ENCODE assay signal across 6 cellular contexts in genomic region chr19:6739884-6740588, GRCh38. TPM values are rescaled to one million over a fixed set of nuclear protein-coding genes. Genes with fewer than 3 reads are reported as not detected.
DNase-seq lines count a peak whose midpoint lies in the region; ATAC-seq and TF ChIP-seq lines count a peak whose summit lies in the region.

No MANE protein-coding gene starts in this region.

- H3K4me3 ChIP-seq in dorsolateral prefrontal cortex (peak overlapping the region; percentile 42 to 91 (median 66)), prostate gland (peak overlapping the region; percentile 69 to 80)

- ATAC-seq in HG03378 (IDR thresholded peaks at IDR 0.05; ENCODE audit: unreplicated experiment) (no peak), GM21786 (IDR thresholded peaks at IDR 0.05; ENCODE audit: unreplicated experiment) (no peak)

- H3K27ac ChIP-seq in dorsolateral prefrontal cortex (peak overlapping the region in 33 of 59 donors; percentile 11 to 78 (median 53)), prostate gland (peak overlapping the region; percentile 91 to 93)

- no peaks in the 10 kb centered on the region for H3K9me3 ChIP-seq in prostate gland

- H3K27me3 ChIP-seq in dorsolateral prefrontal cortex: peaks cover 0 to 20% (median 3%) of the 10 kb centered on the region in 45 donors
- no peaks in the 10 kb centered on the region for H3K27me3 ChIP-seq in prostate gland (replicated peaks; ENCODE audit: insufficient read depth)

- H3K4me1 ChIP-seq in prostate gland (replicated peaks): peaks cover 29% of the 10 kb centered on the region

- TF ChIP-seq CTCF in dorsolateral prefrontal cortex (IDR thresholded peaks at IDR 0.05 in 54 of 56, conservative IDR thresholded peaks at IDR 0.05 in 2 of 56; ENCODE audit: low read depth in 1 of 56, partially characterized antibody in 56 of 56): no peak
- no peak for TF ChIP-seq CTCF in prostate gland (IDR thresholded peaks at IDR 0.05)

- H3K36me3 ChIP-seq in prostate gland: no peaks in the 10 kb centered on the region

- DNase-seq in stimulated activated CD4-positive, alpha-beta T cell treated with anti-CD3 and anti-CD28 coated beads, Interleukin-15, amount 100 ng/mL, for 24 hours: peak; percentile 48
- DNase-seq in stimulated activated CD4-positive, alpha-beta T cell treated with anti-CD3 and anti-CD28 coated beads, Interleukin-2, amount 100 ng/mL, for 48 hours: no peak
- no peak for DNase-seq in dorsolateral prefrontal cortex
- DNase-seq in prostate gland (ENCODE audit: low spot score): no peak

- under 1% methylated on average over 34 of the region's 34 CpGs for WGBS in prostate gland

- no peak for TF ChIP-seq POLR2A in prostate gland (IDR thresholded peaks at IDR 0.05)

- intact Hi-C loops in dorsolateral prefrontal cortex (cut with DNase I): loop anchor here (5.0 kb wide), 4 partner anchors 208 to 1092 kb away; partner anchors contain the start of genes EVI5L (in 1 of the 2), PSPN (in 1 of the 2) and TNFSF9 (in 1 of the 2)
- intact Hi-C loops in prostate gland (cut with DNase I): loop anchor here (5.0 to 10.0 kb wide), 2 partner anchors 122 to 205 kb away; partner anchors contain the start of gene TNFSF9

RNA-seq across cellular contexts. Expression of gene TRIP10, which starts 0.6 kb away (rescaled TPM):
- total RNA-seq in dorsolateral prefrontal cortex (10 to 100 TPM in 97 of 120 experiments, 1 to 10 TPM in 23; 4.5 to 54.0 (median 14.5) TPM), prostate gland (10 to 100 TPM; 37.0 to 74.2 TPM)

RNA-seq across cellular contexts. Expression of gene GPR108, which starts 2.7 kb away (rescaled TPM):
- total RNA-seq in dorsolateral prefrontal cortex: 10 to 100 TPM; 21.4 to 74.1 (median 47.4) TPM
- total RNA-seq in prostate gland: 10 to 100 TPM; 62.7 to 98.0 TPM

RNA-seq across cellular contexts. Expression of gene C3, which starts 19.6 kb away (rescaled TPM):
- total RNA-seq in dorsolateral prefrontal cortex (100 to 1,000 TPM in 92 of 120 experiments, 10 to 100 TPM in 28; 34.1 to 573 (median 145) TPM), prostate gland (100 to 1,000 TPM in 1 of 2 donors, 10 to 100 TPM in 1; 95.1 to 165 TPM)

RNA-seq across cellular contexts. Expression of gene SH2D3A, which starts 27.2 kb away (rescaled TPM):
- total RNA-seq in dorsolateral prefrontal cortex: 1 to 10 TPM in 1 of 120 experiments, under 1 TPM in 6, not detected in 113; 0.18 to 1.4 (median 0.38) TPM
- total RNA-seq in prostate gland: 10 to 100 TPM; 35.5 to 45.1 TPM

RNA-seq across cellular contexts. Expression of gene VAV1, which starts 32.5 kb away (rescaled TPM):
- total RNA-seq in dorsolateral prefrontal cortex (10 to 100 TPM in 7 of 120 experiments, 1 to 10 TPM in 113; 1.7 to 13.0 (median 5.0) TPM), prostate gland (1 to 10 TPM; 3.6 to 4.8 TPM)
